ENCODE assay signal across 8 cellular contexts in the genomic region with DNA sequence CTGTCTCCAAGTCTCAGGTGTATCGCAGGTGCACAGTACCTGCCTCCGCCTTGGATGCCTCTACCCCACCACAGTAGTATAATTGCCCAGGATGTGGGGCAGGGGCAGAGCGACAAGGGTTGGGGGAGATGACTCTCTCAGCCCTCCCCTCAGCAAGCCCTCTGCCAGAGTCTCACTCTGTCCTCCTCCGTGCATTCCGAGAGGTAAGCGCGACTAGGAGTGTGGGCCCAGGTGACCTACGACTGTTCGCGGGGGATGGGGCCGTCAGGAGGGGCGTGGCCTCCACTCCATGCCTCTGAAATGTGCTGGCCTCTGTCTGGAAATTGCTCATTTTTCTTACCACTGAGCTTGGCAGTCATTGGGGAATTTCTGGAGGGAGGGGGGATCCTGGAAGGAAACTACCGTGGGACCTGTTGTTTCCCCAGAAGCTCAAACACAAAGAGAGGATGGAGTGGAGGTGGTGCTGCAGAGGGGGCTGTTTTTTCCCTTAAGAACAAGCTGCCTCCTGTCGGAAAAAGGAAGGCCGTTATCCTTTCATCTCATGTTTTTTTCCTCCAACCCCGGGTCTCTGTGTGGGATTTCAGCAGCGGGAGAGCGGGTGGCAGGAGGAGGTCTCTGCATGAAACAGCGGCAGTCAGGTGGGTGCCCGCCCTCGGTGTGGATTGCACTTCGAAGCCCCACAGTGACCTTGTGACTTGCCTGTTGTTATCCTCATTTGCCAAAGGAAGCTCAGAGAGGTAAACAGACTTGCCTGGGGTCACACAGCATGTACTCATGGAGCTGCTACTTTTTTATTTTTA. TPM values are rescaled to one million over a fixed set of nuclear protein-coding genes. Genes with fewer than 3 reads are reported as not detected.
A peak's percentile ranks its signal among the peaks of the same experiment; 100 is the strongest.
DNase-seq lines count a peak whose midpoint lies in the region; ATAC-seq and TF ChIP-seq lines count a peak whose summit lies in the region.

No MANE protein-coding gene starts in this region.

- peaks cover 36% of the 10 kb centered on the region for H3K4me1 Mint-ChIP-seq in Caco-2 (ENCODE audit: low read depth, unreplicated experiment)

- no peaks in the 10 kb centered on the region for H3K9me3 ChIP-seq in Caco-2
- no peaks in the 10 kb centered on the region for H3K9me3 ChIP-seq in RWPE2 (ENCODE audit: severe bottlenecking)

- no peak for TF ChIP-seq CTCF in Caco-2 (IDR thresholded peaks at IDR 0.05; ENCODE audit: insufficient read depth in 1 of 2, low read depth in 1 of 2, low read length in 1 of 2, severe bottlenecking in 1 of 2, unreplicated experiment in 1 of 2)
- no peak for TF ChIP-seq CTCF in RWPE2 (IDR thresholded peaks at IDR 0.05; ENCODE audit: poor library complexity, severe bottlenecking)
- TF ChIP-seq CTCF in fibroblast of the aortic adventitia (IDR thresholded peaks at IDR 0.05; ENCODE audit: insufficient read depth, low read length), result no peak
- TF ChIP-seq CTCF in omental fat pad (IDR thresholded peaks at IDR 0.05), result no peak

- intact Hi-C loops in Caco-2 (cut with micrococcal nuclease; ENCODE audit: unreplicated experiment), result no loop called here

- ATAC-seq in RWPE2 (ENCODE audit: low read depth) (peak; percentile 72), omental fat pad (ENCODE audit: low FRiP score) (peak; percentile 85)

- CTCF ChIA-PET in Caco-2 (lab: Charles Lee), result interaction anchor here (0.6 to 1.2 kb wide), 2 partner anchors 39 to 74 kb away, joined by 3 to 4 read pairs; no protein-coding TSS in a partner anchor

- H3K36me3 ChIP-seq in Caco-2 (ENCODE audit: control insufficient read depth, insufficient read depth, low read length), result no peaks in the 10 kb centered on the region
- no peaks in the 10 kb centered on the region for H3K36me3 ChIP-seq in RWPE2 (ENCODE audit: low read depth)

- H3K27ac Mint-ChIP-seq in Caco-2 (ENCODE audit: unreplicated experiment), result peak overlapping the region; percentile 52

- TSS peak; percentile 49 for BruUV-seq in Caco-2 (replicated peaks; lab: Mats Ljungman, UMichigan)

- DNase-seq in Caco-2, result peak; percentile 76 to 87
- DNase-seq in RWPE2 (ENCODE audit: low spot score), result no peak
- DNase-seq in fibroblast of the aortic adventitia (ENCODE audit: low read depth), result peak; percentile 89
- no peak for DNase-seq in omental fat pad (ENCODE audit: low spot score)
- DNase-seq in cortex of kidney (lab: John Stamatoyannopoulos, UW), result no peak
- no peak for DNase-seq in superior temporal gyrus (ENCODE audit: extremely low spot score)
- no peak for DNase-seq in stimulated activated CD4-positive, alpha-beta T cell treated with anti-CD3 and anti-CD28 coated beads, Interleukin-15, amount 100 ng/mL, for 24 hours
- no peak for DNase-seq in activated CD8-positive, alpha-beta memory T cell treated with anti-CD3 and anti-CD28 coated beads, Interleukin-2, amount 50 U/mL, for 4 hours

- H3K4me1 ChIP-seq in Caco-2, result peaks cover 45% of the 10 kb centered on the region
- H3K4me1 ChIP-seq in RWPE2 (ENCODE audit: insufficient read depth, poor library complexity, severe bottlenecking), result peaks cover 26% of the 10 kb centered on the region

- peak overlapping the region; percentile 76 for H3K27ac ChIP-seq in RWPE2 (ENCODE audit: poor library complexity, severe bottlenecking)

- no peaks in the 10 kb centered on the region for H3K27me3 Mint-ChIP-seq in Caco-2 (ENCODE audit: insufficient read depth, unreplicated experiment)

- no peaks in the 10 kb centered on the region for H3K27me3 ChIP-seq in Caco-2 (replicated peaks; ENCODE audit: control insufficient read depth, insufficient read depth, low read length)
- H3K27me3 ChIP-seq in RWPE2 (ENCODE audit: insufficient read depth, poor library complexity, severe bottlenecking), result no peaks in the 10 kb centered on the region

- peak overlapping the region; percentile 42 for H3K4me3 Mint-ChIP-seq in Caco-2 (ENCODE audit: unreplicated experiment)

- H3K36me3 Mint-ChIP-seq in Caco-2 (ENCODE audit: insufficient read depth, unreplicated experiment), result no peaks in the 10 kb centered on the region

- H3K9me3 Mint-ChIP-seq in Caco-2 (ENCODE audit: unreplicated experiment), result no peaks in the 10 kb centered on the region

- POLR2A ChIA-PET in Caco-2 (lab: Charles Lee), result interaction anchor here (0.8 to 0.9 kb wide), 3 partner anchors 13 to 24 kb away, joined by 3 to 4 read pairs (median 4); partner anchors contain the start of gene TMEM185B

- H3K4me3 ChIP-seq in Caco-2 (ENCODE audit: low read depth, low read length) (no peak overlapping the region), RWPE2 (ENCODE audit: severe bottlenecking) (no peak overlapping the region), fibroblast of the aortic adventitia (ENCODE audit: low read depth, low read length) (peak overlapping the region; percentile 5)

RNA-seq across cellular contexts. Expression of gene RALB, which starts 13.0 kb away (rescaled TPM):
- total RNA-seq in Caco-2 (2022), result 56.5 and 59.4 TPM in 2 replicates
- total RNA-seq in fibroblast of the aortic adventitia (ENCODE audit: low replicate concordance), result 29.7 and 73.7 TPM in 2 replicates
- total RNA-seq in omental fat pad, result 10 to 100 TPM; 41.5 to 74.2 (median 51.4) TPM

RNA-seq across cellular contexts. Expression of gene TMEM185B, which starts 16.5 kb away (rescaled TPM):
- total RNA-seq in Caco-2 (2022) (67.3 and 69.9 TPM in 2 replicates), fibroblast of the aortic adventitia (ENCODE audit: low replicate concordance) (29.6 and 41.7 TPM in 2 replicates), omental fat pad (10 to 100 TPM; 21.5 to 31.7 (median 25.1) TPM)

Comparison
In these comparisons a context has a peak if more than half of its experiments do, and no peak if none do; other contexts are left out.
1. DNase-seq: peak in Caco-2 (2 of 2) and fibroblast of the aortic adventitia (single experiment); none in RWPE2 (single experiment), omental fat pad (single experiment), cortex of kidney (single experiment), superior temporal gyrus (single experiment), stimulated activated CD4-positive, alpha-beta T cell treated with anti-CD3 and anti-CD28 coated beads, Interleukin-15, amount 100 ng/mL, for 24 hours (single experiment) and activated CD8-positive, alpha-beta memory T cell treated with anti-CD3 and anti-CD28 coated beads, Interleukin-2, amount 50 U/mL, for 4 hours (single experiment).